3 cellular contexts compared by ENCODE assay signal in genomic region chr10:129699722-129700340, GRCh38.
"Had no signal": no experiment of that assay in that cellular context is flagged by ENCODE, and none has a peak within 500 bp of the region (broad histone marks: within the 10 kb centered on the region; RNA-seq: fewer than 3 reads in every experiment).

No MANE protein-coding gene starts in this region.

- H3K4me3 ChIP-seq: GM12878 had no signal

- ATAC-seq: GM12878 had no signal

- DNase-seq: GDM1, GF-D8 had no signal
